In the genomic region with DNA sequence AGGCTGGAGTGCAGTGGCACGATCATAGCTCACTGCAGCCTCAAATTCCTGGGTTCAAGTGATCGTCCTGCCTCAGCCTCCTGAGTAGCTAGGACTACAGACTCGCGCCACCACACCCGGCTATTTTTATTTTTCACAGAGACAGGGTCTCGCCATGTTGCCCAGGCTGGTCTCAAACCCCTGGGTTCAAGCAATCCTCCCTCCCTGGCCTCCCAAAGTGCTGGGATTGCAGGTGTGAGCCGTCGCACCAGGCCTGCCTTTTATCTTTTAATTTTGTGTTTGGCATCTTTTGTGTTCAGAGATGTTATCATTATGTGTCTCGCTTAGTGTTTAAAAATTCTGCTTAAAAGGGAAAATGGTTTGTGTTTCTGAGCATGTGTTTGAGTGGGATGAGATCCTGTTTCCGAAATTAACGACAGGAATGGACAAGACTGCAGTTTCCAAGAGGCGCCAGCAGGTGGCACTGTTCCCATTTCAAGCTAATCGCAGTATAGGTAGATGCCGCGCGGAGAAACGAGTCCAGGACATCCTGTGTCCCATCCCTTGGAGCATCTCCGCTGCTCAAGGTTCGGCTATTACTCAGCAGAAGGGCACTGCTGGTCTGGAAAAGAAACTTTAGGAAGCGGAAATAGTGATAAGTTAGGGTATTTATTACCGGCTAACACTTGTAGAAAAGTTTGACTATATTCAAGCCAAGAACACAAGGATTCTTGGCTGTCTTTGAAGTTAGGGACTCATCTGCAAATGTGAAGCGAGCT, we compare ENCODE assay signal across 8 cellular contexts. TPM values are rescaled to one million over a fixed set of nuclear protein-coding genes. Genes with fewer than 3 reads are reported as not detected.
DNase-seq lines count a peak whose midpoint lies in the region; ATAC-seq and TF ChIP-seq lines count a peak whose summit lies in the region.

No MANE protein-coding gene starts in this region.

- no peak overlapping the region for H2BK12ac ChIP-seq in neuronal stem cell (ENCODE audit: low read length)

- H4K91ac ChIP-seq in neuronal stem cell (ENCODE audit: low read depth, low read length, poor library complexity), result no peak overlapping the region

- H3K4me1 Mint-ChIP-seq in activated T-cell treated with anti-CD3 and anti-CD28 coated beads, Interleukin-2, amount 50 U/mL, for 72 hours (ENCODE audit: low read depth), result peaks cover 8% of the 10 kb centered on the region

- H3K4me3 Mint-ChIP-seq in activated T-cell treated with anti-CD3 and anti-CD28 coated beads, Interleukin-2, amount 50 U/mL, for 72 hours, result no peak overlapping the region

- H2BK5ac ChIP-seq in neuronal stem cell (ENCODE audit: low read length), result no peak overlapping the region

- no peak overlapping the region for H3K9ac ChIP-seq in neuronal stem cell (ENCODE audit: low read depth, low read length, poor library complexity)

- no peak overlapping the region for H3K18ac ChIP-seq in neuronal stem cell (ENCODE audit: low read length)

- no peaks in the 10 kb centered on the region for H3K9me3 Mint-ChIP-seq in activated T-cell treated with anti-CD3 and anti-CD28 coated beads, Interleukin-2, amount 50 U/mL, for 72 hours

- DNase-seq in DMS79 treated with DMSO at 0.1 percent for 48 hours (lab: John Stamatoyannopoulos, UW), result peak; percentile 86
- peak; percentile 69 to 73 for DNase-seq in Kasumi-1 (lab: John Stamatoyannopoulos, UW)
- peak; percentile 77 to 92 (median 82) for DNase-seq in Peyer's patch
- DNase-seq in activated T-cell treated with anti-CD3 and anti-CD28 coated beads, Interleukin-2, amount 50 U/mL, for 72 hours, result peak; percentile 69 to 75
- DNase-seq in fibroblast of the aortic adventitia (ENCODE audit: low read depth), result peak; percentile 88
- DNase-seq in neuronal stem cell (ENCODE audit: low spot score), result peak; percentile 72
- peak in 48 of 49 donors; percentile 0 to 85 (median 58) for DNase-seq in substantia nigra (lab: John Stamatoyannopoulos, UW)

- H3K36me3 Mint-ChIP-seq in activated T-cell treated with anti-CD3 and anti-CD28 coated beads, Interleukin-2, amount 50 U/mL, for 72 hours (ENCODE audit: insufficient read depth in 2 of 2), result no peaks in the 10 kb centered on the region

- no peak overlapping the region for H3K14ac ChIP-seq in neuronal stem cell (ENCODE audit: low read length)

- H3K27ac ChIP-seq in Peyer's patch (no peak overlapping the region), neuronal stem cell (replicated peaks; ENCODE audit: low read length) (no peak overlapping the region), substantia nigra (ENCODE audit: low read depth, low read length, poor library complexity, severe bottlenecking) (no peak overlapping the region)

- no peak overlapping the region for H4K8ac ChIP-seq in neuronal stem cell (ENCODE audit: low read depth, low read length)

- no CpG with 5 or more reads among the region's 22 CpGs for WGBS in neuronal stem cell (ENCODE audit: extremely low coverage in 2 of 2, insufficient read length in 2 of 2, insufficient replicate concordance in 1 of 2), 2 donors

- no peak overlapping the region for H3K4ac ChIP-seq in neuronal stem cell (ENCODE audit: low read length)

- no peaks in the 10 kb centered on the region for H3K79me1 ChIP-seq in neuronal stem cell (ENCODE audit: low read depth, low read length)

- no peak overlapping the region for H3K23ac ChIP-seq in neuronal stem cell (ENCODE audit: low read depth, low read length, poor library complexity)

- ATAC-seq in GM21737 (IDR thresholded peaks at IDR 0.05; ENCODE audit: unreplicated experiment), result peak; percentile 77
- peak; percentile 84 to 89 for ATAC-seq in activated T-cell treated with anti-CD3 and anti-CD28 coated beads, Interleukin-2, amount 50 U/mL, for 72 hours (replicated peaks in 1 of 2)

- H2AFZ ChIP-seq in neuronal stem cell (ENCODE audit: low read length), result peak overlapping the region; percentile 48

- no peaks in the 10 kb centered on the region for H3K36me3 ChIP-seq in Peyer's patch
- no peaks in the 10 kb centered on the region for H3K36me3 ChIP-seq in neuronal stem cell (replicated peaks in 1 of 2; ENCODE audit: control insufficient read depth in 2 of 2, insufficient read depth in 2 of 2, low read length in 2 of 2)

- no peaks in the 10 kb centered on the region for H3K27me3 ChIP-seq in Peyer's patch
- H3K27me3 ChIP-seq in neuronal stem cell (ENCODE audit: control insufficient read depth in 3 of 3, insufficient read depth in 3 of 3, low read depth in 1 of 3, low read length in 3 of 3), result no peaks in the 10 kb centered on the region

- H3K4me3 ChIP-seq in Peyer's patch (no peak overlapping the region), fibroblast of the aortic adventitia (ENCODE audit: low read depth, low read length) (no peak overlapping the region), neuronal stem cell (ENCODE audit: low read length in 2 of 2) (no peak overlapping the region)

- TF ChIP-seq CTCF in Peyer's patch (IDR thresholded peaks at IDR 0.05) (peak; percentile 84 to 93 (median 90)), fibroblast of the aortic adventitia (IDR thresholded peaks at IDR 0.05; ENCODE audit: insufficient read depth, low read length) (peak; percentile 92)

- TF ChIP-seq POLR2A in Peyer's patch (IDR thresholded peaks at IDR 0.05), result no peak

- peaks cover 22% of the 10 kb centered on the region for H3K27me3 Mint-ChIP-seq in activated T-cell treated with anti-CD3 and anti-CD28 coated beads, Interleukin-2, amount 50 U/mL, for 72 hours (ENCODE audit: low read depth)

- H3K9me3 ChIP-seq in Peyer's patch (no peaks in the 10 kb centered on the region), neuronal stem cell (replicated peaks in 1 of 2; ENCODE audit: control insufficient read depth in 2 of 2, insufficient read depth in 1 of 2, low read depth in 1 of 2, low read length in 2 of 2) (no peaks in the 10 kb centered on the region)

- no peak overlapping the region for H3K4me2 ChIP-seq in neuronal stem cell (ENCODE audit: insufficient read depth, low read length, poor library complexity, severe bottlenecking)

- H3K4me1 ChIP-seq in Peyer's patch (no peaks in the 10 kb centered on the region), neuronal stem cell (ENCODE audit: control insufficient read depth in 2 of 2, insufficient read depth in 1 of 2, low read depth in 1 of 2, low read length in 2 of 2) (no peaks in the 10 kb centered on the region)

- no peak overlapping the region for H2BK15ac ChIP-seq in neuronal stem cell (ENCODE audit: low read length)

- no peak overlapping the region for H3K27ac Mint-ChIP-seq in activated T-cell treated with anti-CD3 and anti-CD28 coated beads, Interleukin-2, amount 50 U/mL, for 72 hours

- H2BK120ac ChIP-seq in neuronal stem cell (ENCODE audit: low read depth, low read length), result no peak overlapping the region

- no peak overlapping the region for H2AK5ac ChIP-seq in neuronal stem cell (ENCODE audit: low read depth, low read length)

RNA-seq across cellular contexts. Expression of a gene that starts 23.0 kb away (rescaled TPM):
- 10 to 100 TPM; 26.8 to 39.6 (median 29.8) TPM for total RNA-seq in Peyer's patch
- 1 to 10 TPM; 6.2 to 7.2 TPM for total RNA-seq in activated T-cell treated with anti-CD3 and anti-CD28 coated beads, Interleukin-2, amount 50 U/mL, for 72 hours
- total RNA-seq in fibroblast of the aortic adventitia (ENCODE audit: low replicate concordance), result 16.4 and 22.7 TPM in 2 replicates
- polyA plus RNA-seq in neuronal stem cell (2013, experiment 1 of 2), result 4.0 TPM
- polyA plus RNA-seq in neuronal stem cell (2013, experiment 2 of 2), result 3.9 TPM
